8 cellular contexts compared by ENCODE assay signal in genomic region chr4:3480528-3481112, GRCh38. TPM values are rescaled to one million over a fixed set of nuclear protein-coding genes. Genes with fewer than 3 reads are reported as not detected.
DNase-seq lines count a peak whose midpoint lies in the region; ATAC-seq and TF ChIP-seq lines count a peak whose summit lies in the region.

No MANE protein-coding gene starts in this region.

- no peak overlapping the region for H3K4me3 ChIP-seq in OCI-LY7 (ENCODE audit: low read depth, low read length, poor library complexity, severe bottlenecking)

- no peaks in the 10 kb centered on the region for H3K9me2 ChIP-seq in OCI-LY7 (ENCODE audit: insufficient read depth, low read length)

- H3K4me1 ChIP-seq in OCI-LY7 (ENCODE audit: insufficient read depth, low read length, poor library complexity, severe bottlenecking) = peaks cover 14% of the 10 kb centered on the region

- H3K4me1 Mint-ChIP-seq in activated T-cell treated with anti-CD3 and anti-CD28 coated beads, Interleukin-2, amount 50 U/mL, for 24 hours (ENCODE audit: low read depth) = peaks cover 2% of the 10 kb centered on the region
- H3K4me1 Mint-ChIP-seq in natural killer cell = peaks cover 10 to 23% of the 10 kb centered on the region in 2 donors
- peaks cover 16 to 53% of the 10 kb centered on the region in 2 donors for H3K4me1 Mint-ChIP-seq in stimulated activated naive B cell treated with anti-CD40 and anti-IgM and Interleukin-4, amounts not matched to agents 10 μg/mL and 1 μg/mL and 100 μg/mL, for 72 hours

- no peaks in the 10 kb centered on the region for H3K36me3 ChIP-seq in OCI-LY7 (ENCODE audit: insufficient read depth, low read length)

- no peak overlapping the region for H2AFZ ChIP-seq in OCI-LY7 (ENCODE audit: low read length)

- H3K79me2 ChIP-seq in OCI-LY7 (ENCODE audit: insufficient read depth, low read depth, low read length) = no peaks in the 10 kb centered on the region

- H3K9me3 ChIP-seq in OCI-LY7 (ENCODE audit: low read length) = no peaks in the 10 kb centered on the region

- H3K27ac Mint-ChIP-seq in activated T-cell treated with anti-CD3 and anti-CD28 coated beads, Interleukin-2, amount 50 U/mL, for 24 hours = no peak overlapping the region
- peak overlapping the region in 1 of 2 donors; percentile 49 for H3K27ac Mint-ChIP-seq in natural killer cell
- no peak overlapping the region for H3K27ac Mint-ChIP-seq in stimulated activated naive B cell treated with anti-CD40 and anti-IgM and Interleukin-4, amounts not matched to agents 10 μg/mL and 1 μg/mL and 100 μg/mL, for 72 hours

- H3K27me3 Mint-ChIP-seq in activated T-cell treated with anti-CD3 and anti-CD28 coated beads, Interleukin-2, amount 50 U/mL, for 24 hours = peaks cover 35% of the 10 kb centered on the region
- H3K27me3 Mint-ChIP-seq in natural killer cell (ENCODE audit: low read depth in 2 of 2) = peaks cover 0 to 3% of the 10 kb centered on the region in 2 donors
- peaks cover 8 to 22% of the 10 kb centered on the region in 2 donors for H3K27me3 Mint-ChIP-seq in stimulated activated naive B cell treated with anti-CD40 and anti-IgM and Interleukin-4, amounts not matched to agents 10 μg/mL and 1 μg/mL and 100 μg/mL, for 72 hours

- H4K20me1 ChIP-seq in OCI-LY7 (ENCODE audit: insufficient read depth, low read length) = no peaks in the 10 kb centered on the region; the same call in 1 of the 2 replicates

- DNase-seq in GM10266 (ENCODE audit: extremely low spot score) = peak; percentile 89
- DNase-seq in HK-2 (ENCODE audit: unreplicated experiment) = peak; percentile 94
- peak; percentile 66 for DNase-seq in OCI-LY7 (ENCODE audit: low spot score)
- peak; percentile 88 for DNase-seq in activated T-cell treated with anti-CD3 and anti-CD28 coated beads, Interleukin-2, amount 50 U/mL, for 24 hours
- peak; percentile 58 for DNase-seq in fibroblast of gingiva (ENCODE audit: low read depth)
- peak; percentile 78 for DNase-seq in natural killer cell
- DNase-seq in stimulated activated naive B cell treated with anti-CD40 and anti-IgM and Interleukin-4, amounts not matched to agents 10 μg/mL and 1 μg/mL and 100 μg/mL, for 72 hours = peak; percentile 72

- ATAC-seq in natural killer cell (peak; percentile 77 to 87 (median 80)), GM21447 (IDR thresholded peaks at IDR 0.05; ENCODE audit: unreplicated experiment) (no peak)
- ATAC-seq in stimulated activated naive B cell treated with anti-CD40 and anti-IgM and Interleukin-4, amounts not matched to agents 10 μg/mL and 1 μg/mL and 100 μg/mL, for 72 hours (replicated peaks) = peak; percentile 58 to 61

- H3K9me3 Mint-ChIP-seq in activated T-cell treated with anti-CD3 and anti-CD28 coated beads, Interleukin-2, amount 50 U/mL, for 24 hours = no peaks in the 10 kb centered on the region
- no peaks in the 10 kb centered on the region for H3K9me3 Mint-ChIP-seq in natural killer cell
- H3K9me3 Mint-ChIP-seq in stimulated activated naive B cell treated with anti-CD40 and anti-IgM and Interleukin-4, amounts not matched to agents 10 μg/mL and 1 μg/mL and 100 μg/mL, for 72 hours = no peaks in the 10 kb centered on the region

- H3K4me2 ChIP-seq in OCI-LY7 (ENCODE audit: low read length) = no peak overlapping the region

- POLR2A ChIA-PET in OCI-LY7 (lab: Charles Lee) = no interaction called here

- peak; percentile 98 for TF ChIP-seq CTCF in GM10266 (IDR thresholded peaks at IDR 0.05; ENCODE audit: control insufficient read depth, insufficient read depth, low read depth, missing control alignments)
- peak; percentile 90 for TF ChIP-seq CTCF in OCI-LY7 (conservative IDR thresholded peaks at IDR 0.05; ENCODE audit: low read length)
- TF ChIP-seq CTCF in natural killer cell (IDR thresholded peaks at IDR 0.05) = peak; percentile 97

- no peak overlapping the region for H3K4me3 Mint-ChIP-seq in activated T-cell treated with anti-CD3 and anti-CD28 coated beads, Interleukin-2, amount 50 U/mL, for 24 hours
- H3K4me3 Mint-ChIP-seq in natural killer cell = no peak overlapping the region
- H3K4me3 Mint-ChIP-seq in stimulated activated naive B cell treated with anti-CD40 and anti-IgM and Interleukin-4, amounts not matched to agents 10 μg/mL and 1 μg/mL and 100 μg/mL, for 72 hours = no peak overlapping the region

- H3K36me3 Mint-ChIP-seq in activated T-cell treated with anti-CD3 and anti-CD28 coated beads, Interleukin-2, amount 50 U/mL, for 24 hours (ENCODE audit: low read depth) = no peaks in the 10 kb centered on the region
- no peaks in the 10 kb centered on the region for H3K36me3 Mint-ChIP-seq in natural killer cell
- H3K36me3 Mint-ChIP-seq in stimulated activated naive B cell treated with anti-CD40 and anti-IgM and Interleukin-4, amounts not matched to agents 10 μg/mL and 1 μg/mL and 100 μg/mL, for 72 hours = no peaks in the 10 kb centered on the region

- no peak overlapping the region for H3K27ac ChIP-seq in OCI-LY7 (ENCODE audit: low read depth, low read length, poor library complexity, severe bottlenecking)

- CTCF ChIA-PET in OCI-LY7 (lab: Charles Lee; ENCODE audit: unreplicated experiment) = interaction anchor here (0.8 to 1.1 kb wide), 4 partner anchors 9 to 134 kb away, joined by 3 to 4 read pairs (median 4); no protein-coding TSS in a partner anchor

- no TSS peak for BruUV-seq in OCI-LY7 (replicated peaks; lab: Mats Ljungman, UMichigan)

- intact Hi-C loops in OCI-LY7 (cut with micrococcal nuclease; ENCODE audit: unreplicated experiment) = loop anchor here (1.0 kb wide), 1 partner anchor 134 kb away; no protein-coding TSS in a partner anchor
- intact Hi-C loops in natural killer cell (cut with micrococcal nuclease) = loop anchor here (1.0 to 2.0 kb wide), 2 partner anchors 134 to 374 kb away; no protein-coding TSS in a partner anchor

RNA-seq across cellular contexts. Expression of gene DOK7, which starts 17.5 kb away (rescaled TPM):
- not detected in 2 replicates for total RNA-seq in OCI-LY7 (2014; rRNA removed; shearing (Covaris generic))
- total RNA-seq in OCI-LY7 (2022) (1.3 and 1.5 TPM in 2 replicates), natural killer cell (1 to 10 TPM; 1.3 to 2.9 (median 1.6) TPM)

RNA-seq across cellular contexts. Expression of gene HGFAC, which starts 38.9 kb away (rescaled TPM):
- not detected in 2 replicates for total RNA-seq in OCI-LY7 (2014; rRNA removed; shearing (Covaris generic))
- total RNA-seq in OCI-LY7 (2022) = not detected in 2 replicates
- total RNA-seq in natural killer cell = under 1 TPM in 2 of 3 donors, not detected in 1; 0.43 to 0.54 TPM

RNA-seq across cellular contexts. Expression of gene LRPAP1, which starts 51.6 kb away (rescaled TPM):
- total RNA-seq in OCI-LY7 (2014; rRNA removed; shearing (Covaris generic)) = 51.5 and 54.7 TPM in 2 replicates
- total RNA-seq in OCI-LY7 (2022) = 45.7 and 46.2 TPM in 2 replicates
- 10 to 100 TPM; 85.4 to 93.4 (median 87.3) TPM for total RNA-seq in natural killer cell
